22 cellular contexts compared by ENCODE assay signal in the genomic region with DNA sequence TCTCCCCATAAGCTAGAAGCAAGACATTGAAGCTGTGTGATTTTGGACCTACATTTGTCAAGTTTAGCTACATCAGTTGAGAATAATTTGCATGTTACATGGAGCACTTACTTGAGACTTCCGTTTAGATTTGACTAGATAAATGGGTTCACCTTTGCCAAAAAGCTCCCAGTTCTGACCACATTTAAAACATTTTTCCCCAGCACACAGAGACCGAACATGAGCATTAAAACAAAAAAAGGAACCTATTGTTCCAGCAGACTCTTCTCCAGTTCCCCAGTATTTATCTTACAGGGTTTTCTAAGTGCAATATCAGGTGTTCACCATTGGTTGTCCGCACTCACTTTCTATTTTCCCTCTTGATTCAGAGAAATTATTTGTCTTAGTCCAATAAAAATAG.
A peak's percentile ranks its signal among the peaks of the same experiment; 100 is the strongest.
DNase-seq lines count a peak whose midpoint lies in the region; TF ChIP-seq lines count a peak whose summit lies in the region.
"Had no signal": no experiment of that assay in that cellular context is flagged by ENCODE, and none has a peak within 500 bp of the region (broad histone marks: within the 10 kb centered on the region; RNA-seq: fewer than 3 reads in every experiment).

No MANE protein-coding gene starts in this region.

- no peak overlapping the region for H3K23ac ChIP-seq in trophoblast cell (ENCODE audit: low read length)

- H4K8ac ChIP-seq in trophoblast cell (ENCODE audit: low read depth, low read length) = no peak overlapping the region

- no peak overlapping the region for H2AFZ ChIP-seq in trophoblast cell (ENCODE audit: insufficient read depth, low read length, poor library complexity)

- H3K36me3 Mint-ChIP-seq in activated CD4-positive, alpha-beta T cell treated with anti-CD3 and anti-CD28 coated beads, Interleukin-2, amount 10 ng/mL, durations not matched to agents 24 days and 14 days (ENCODE audit: low read depth) = peaks cover 53% of the 10 kb centered on the region
- H3K36me3 Mint-ChIP-seq in Caco-2 (ENCODE audit: insufficient read depth, unreplicated experiment) (peaks cover 48% of the 10 kb centered on the region), immature natural killer cell (peaks cover 0 to 13% (median 4%) of the 10 kb centered on the region in 3 donors)
- H3K36me3 Mint-ChIP-seq in activated CD4-positive, alpha-beta memory T cell treated with anti-CD3 and anti-CD28 coated beads, Interleukin-2, amount 10 ng/mL, durations not matched to agents 7 days and 5 days (ENCODE audit: low read depth) = peaks cover 45% of the 10 kb centered on the region

- H3K4me3 ChIP-seq in Caco-2 (ENCODE audit: low read depth, low read length) = no peak overlapping the region
- H3K4me3 ChIP-seq in trophoblast cell (ENCODE audit: low read depth, low read length) = no peak overlapping the region
- H3K4me3 ChIP-seq: smooth muscle cell, tibial artery had no signal

- no peak for TF ChIP-seq CTCF in Caco-2 (IDR thresholded peaks at IDR 0.05; ENCODE audit: insufficient read depth in 1 of 2, low read depth in 1 of 2, low read length in 1 of 2, severe bottlenecking in 1 of 2, unreplicated experiment in 1 of 2)
- TF ChIP-seq CTCF in GM13977 (IDR thresholded peaks at IDR 0.05; ENCODE audit: extremely low read depth, insufficient read depth, missing control alignments) = no peak

- WGBS in trophoblast cell (ENCODE audit: extremely low coverage, insufficient coverage, insufficient read length) = no CpG with 5 or more reads among the region's 3 CpGs

- POLR2A ChIA-PET in Caco-2 (lab: Charles Lee) = interaction anchor here (0.6 kb wide), 1 partner anchor 959 kb away, joined by 3 read pairs; no protein-coding TSS in a partner anchor
- POLR2A ChIA-PET in activated CD4-positive, alpha-beta memory T cell treated with anti-CD3 and anti-CD28 coated beads, Interleukin-2, amount 10 ng/mL, durations not matched to agents 7 days and 5 days (lab: Charles Lee) = interaction anchor here (3.1 kb wide), 1 partner anchor 19 kb away, joined by 16 read pairs; no protein-coding TSS in a partner anchor

- no peak overlapping the region for H3K9ac ChIP-seq in trophoblast cell (ENCODE audit: low read length)
- H3K9ac ChIP-seq: SK-N-SH had no signal

- no TSS peak for BruUV-seq in Caco-2 (replicated peaks; lab: Mats Ljungman, UMichigan)

- H3K4me1 Mint-ChIP-seq in activated CD4-positive, alpha-beta T cell treated with anti-CD3 and anti-CD28 coated beads, Interleukin-2, amount 10 ng/mL, durations not matched to agents 24 days and 14 days = peaks cover 58% of the 10 kb centered on the region
- H3K4me1 Mint-ChIP-seq in Caco-2 (ENCODE audit: low read depth, unreplicated experiment) (peaks cover 42% of the 10 kb centered on the region), immature natural killer cell (peaks cover 7 to 16% of the 10 kb centered on the region in 2 donors)
- H3K4me1 Mint-ChIP-seq in activated CD4-positive, alpha-beta memory T cell treated with anti-CD3 and anti-CD28 coated beads, Interleukin-2, amount 10 ng/mL, durations not matched to agents 7 days and 5 days = peaks cover 45% of the 10 kb centered on the region
- H3K4me1 Mint-ChIP-seq: activated B cell treated with CpG ODN at 0.5 μM for 24 hours had no signal

- H4K91ac ChIP-seq in trophoblast cell (ENCODE audit: low read depth, low read length) = no peak overlapping the region

- no peak overlapping the region for H3K14ac ChIP-seq in trophoblast cell (ENCODE audit: low read length)

- H3K4me1 ChIP-seq in Caco-2 = peaks cover 41% of the 10 kb centered on the region
- no peaks in the 10 kb centered on the region for H3K4me1 ChIP-seq in trophoblast cell (ENCODE audit: control insufficient read depth in 1 of 2, insufficient read depth in 2 of 2, low read length in 2 of 2)
- H3K4me1 ChIP-seq: tibial artery had no signal

- no peak overlapping the region for H3K27ac ChIP-seq in trophoblast cell (ENCODE audit: low read depth, low read length)
- H3K27ac ChIP-seq: tibial artery had no signal

- peaks cover 43% of the 10 kb centered on the region for H3K9me3 ChIP-seq in Caco-2
- peaks cover 3% of the 10 kb centered on the region for H3K9me3 ChIP-seq in trophoblast cell (ENCODE audit: insufficient read depth, low read depth, low read length)
- H3K9me3 ChIP-seq: SK-N-SH had no signal

- no peak overlapping the region for H2BK5ac ChIP-seq in trophoblast cell (ENCODE audit: low read depth, low read length, poor library complexity)

- H3K4me3 Mint-ChIP-seq in activated CD4-positive, alpha-beta T cell treated with anti-CD3 and anti-CD28 coated beads, Interleukin-2, amount 10 ng/mL, durations not matched to agents 24 days and 14 days = peak overlapping the region; percentile 52
- H3K4me3 Mint-ChIP-seq in Caco-2 (ENCODE audit: unreplicated experiment) (peak overlapping the region; percentile 8), immature natural killer cell (peak overlapping the region in 3 of 5 donors; percentile 1 to 9 (median 3))
- peak overlapping the region; percentile 6 for H3K4me3 Mint-ChIP-seq in activated CD4-positive, alpha-beta memory T cell treated with anti-CD3 and anti-CD28 coated beads, Interleukin-2, amount 10 ng/mL, durations not matched to agents 7 days and 5 days
- H3K4me3 Mint-ChIP-seq: activated B cell treated with CpG ODN at 0.5 μM for 24 hours; effector memory CD8-positive, alpha-beta T cell had no signal

- H4K12ac ChIP-seq in trophoblast cell (ENCODE audit: low read depth, low read length) = no peak overlapping the region

- in situ Hi-C loops in GM13977 (cut with MboI; ENCODE audit: low pct_unique_long_range_greater_than_20kb, low sequenced_read_pairs, unreplicated experiment) = no loop called here

- intact Hi-C loops in activated CD4-positive, alpha-beta T cell treated with anti-CD3 and anti-CD28 coated beads, Interleukin-2, amount 10 ng/mL, durations not matched to agents 24 days and 14 days (cut with micrococcal nuclease) = loop anchor here (1.0 to 5.0 kb wide), 6 partner anchors 23 to 734 kb away; partner anchors contain the start of gene NRP2
- intact Hi-C loops in Caco-2 (cut with micrococcal nuclease; ENCODE audit: unreplicated experiment) = loop anchor here (5.0 kb wide), 2 partner anchors 66 to 734 kb away; partner anchors contain the start of gene NRP2

- H3K18ac ChIP-seq in trophoblast cell (ENCODE audit: low read length) = no peak overlapping the region

- no peaks in the 10 kb centered on the region for H3K79me1 ChIP-seq in trophoblast cell (ENCODE audit: low read length)

- CTCF ChIA-PET in Caco-2 (lab: Charles Lee) = no interaction called here
- CTCF ChIA-PET in activated CD4-positive, alpha-beta memory T cell treated with anti-CD3 and anti-CD28 coated beads, Interleukin-2, amount 10 ng/mL, durations not matched to agents 7 days and 5 days (lab: Charles Lee) = no interaction called here

- H2AK5ac ChIP-seq in trophoblast cell (ENCODE audit: low read length) = no peak overlapping the region

- H3K4ac ChIP-seq in trophoblast cell (ENCODE audit: low read depth, low read length) = no peak overlapping the region

- no peaks in the 10 kb centered on the region for H3K27me3 Mint-ChIP-seq in activated CD4-positive, alpha-beta T cell treated with anti-CD3 and anti-CD28 coated beads, Interleukin-2, amount 10 ng/mL, durations not matched to agents 24 days and 14 days
- H3K27me3 Mint-ChIP-seq in Caco-2 (ENCODE audit: insufficient read depth, unreplicated experiment) = no peaks in the 10 kb centered on the region
- H3K27me3 Mint-ChIP-seq in activated CD4-positive, alpha-beta memory T cell treated with anti-CD3 and anti-CD28 coated beads, Interleukin-2, amount 10 ng/mL, durations not matched to agents 7 days and 5 days = no peaks in the 10 kb centered on the region
- H3K27me3 Mint-ChIP-seq in immature natural killer cell (ENCODE audit: low read depth in 3 of 3) = peaks cover 0 to 3% (median 2%) of the 10 kb centered on the region in 3 donors
- H3K27me3 Mint-ChIP-seq: activated B cell treated with CpG ODN at 0.5 μM for 24 hours; effector memory CD8-positive, alpha-beta T cell had no signal

- no peak overlapping the region for H2BK120ac ChIP-seq in trophoblast cell (ENCODE audit: insufficient read depth, low read length, poor library complexity)

- no peak overlapping the region for H3K4me2 ChIP-seq in trophoblast cell (ENCODE audit: low read length)
- H3K4me2 ChIP-seq: SK-N-SH, smooth muscle cell had no signal

- no peaks in the 10 kb centered on the region for H3K79me2 ChIP-seq in trophoblast cell (ENCODE audit: control insufficient read depth, insufficient read depth, low read length, poor library complexity)

- H3K36me3 ChIP-seq in Caco-2 (ENCODE audit: control insufficient read depth, insufficient read depth, low read length) = no peaks in the 10 kb centered on the region
- no peaks in the 10 kb centered on the region for H3K36me3 ChIP-seq in trophoblast cell (ENCODE audit: control insufficient read depth in 1 of 2, insufficient read depth in 2 of 2, low read length in 2 of 2)
- H3K36me3 ChIP-seq: tibial artery had no signal

- H2BK12ac ChIP-seq in trophoblast cell (ENCODE audit: low read length) = no peak overlapping the region

- H3K9me3 Mint-ChIP-seq in activated CD4-positive, alpha-beta T cell treated with anti-CD3 and anti-CD28 coated beads, Interleukin-2, amount 10 ng/mL, durations not matched to agents 24 days and 14 days = peaks cover 47% of the 10 kb centered on the region
- peaks cover 36% of the 10 kb centered on the region for H3K9me3 Mint-ChIP-seq in Caco-2 (ENCODE audit: unreplicated experiment)
- H3K9me3 Mint-ChIP-seq in activated CD4-positive, alpha-beta memory T cell treated with anti-CD3 and anti-CD28 coated beads, Interleukin-2, amount 10 ng/mL, durations not matched to agents 7 days and 5 days = peaks cover 28% of the 10 kb centered on the region
- peaks cover 0 to 24% (median 13%) of the 10 kb centered on the region in 6 donors for H3K9me3 Mint-ChIP-seq in immature natural killer cell

- peak; percentile 78 for DNase-seq in activated CD4-positive, alpha-beta T cell treated with anti-CD3 and anti-CD28 coated beads, Interleukin-2, amount 10 ng/mL, durations not matched to agents 24 days and 14 days
- no peak for DNase-seq in activated CD4-positive, alpha-beta T cell treated with anti-CD3 and anti-CD28 coated beads, Interleukin-2, amount 50 U/mL, for 4 hours
- DNase-seq in Caco-2 = no peak
- no peak for DNase-seq in activated CD4-positive, alpha-beta memory T cell treated with anti-CD3 and anti-CD28 coated beads, Interleukin-2, amount 10 ng/mL, durations not matched to agents 7 days and 5 days
- no peak for DNase-seq in immature natural killer cell
- DNase-seq in GM13977 (ENCODE audit: low spot score) = no peak
- DNase-seq in cerebellar cortex (ENCODE audit: low spot score) = no peak
- no peak for DNase-seq in trophoblast cell
- DNase-seq: 8988T; activated B cell treated with CpG ODN at 0.5 μM for 24 hours; COR-L47; DND-41; effector memory CD8-positive, alpha-beta T cell; HCEC 1CT; hippocampal formation; NCI-H1436 treated with DMSO at 0.1 percent for 48 hours; nucleus accumbens; RPMI8226; SK-N-SH; T1000; tibial artery had no signal

- peak overlapping the region; percentile 75 for H3K27ac Mint-ChIP-seq in activated CD4-positive, alpha-beta T cell treated with anti-CD3 and anti-CD28 coated beads, Interleukin-2, amount 10 ng/mL, durations not matched to agents 24 days and 14 days
- peak overlapping the region; percentile 61 for H3K27ac Mint-ChIP-seq in Caco-2 (ENCODE audit: unreplicated experiment)
- H3K27ac Mint-ChIP-seq in activated CD4-positive, alpha-beta memory T cell treated with anti-CD3 and anti-CD28 coated beads, Interleukin-2, amount 10 ng/mL, durations not matched to agents 7 days and 5 days = peak overlapping the region; percentile 82
- no peak overlapping the region for H3K27ac Mint-ChIP-seq in immature natural killer cell
- H3K27ac Mint-ChIP-seq: activated B cell treated with CpG ODN at 0.5 μM for 24 hours; effector memory CD8-positive, alpha-beta T cell had no signal

- H3K27me3 ChIP-seq in Caco-2 (replicated peaks; ENCODE audit: control insufficient read depth, insufficient read depth, low read length) = no peaks in the 10 kb centered on the region
- no peaks in the 10 kb centered on the region for H3K27me3 ChIP-seq in trophoblast cell (ENCODE audit: insufficient read depth, low read length)
- H3K27me3 ChIP-seq: tibial artery had no signal

Comparison
In these comparisons a context has a peak if more than half of its experiments do, and no peak if none do; other contexts are left out.
1. H3K27ac Mint-ChIP-seq: peak in activated CD4-positive, alpha-beta T cell treated with anti-CD3 and anti-CD28 coated beads, Interleukin-2, amount 10 ng/mL, durations not matched to agents 24 days and 14 days (single experiment), Caco-2 (single experiment) and activated CD4-positive, alpha-beta memory T cell treated with anti-CD3 and anti-CD28 coated beads, Interleukin-2, amount 10 ng/mL, durations not matched to agents 7 days and 5 days (single experiment); none in immature natural killer cell (0 of 6).
2. Peak in every context shown above with its lines, with median percentiles within 50 percentile points of each other: H3K4me3 Mint-ChIP-seq.